Comparison of ENCODE assay signal across 8 cellular contexts in genomic region chr2:112054847-112055109, GRCh38. TPM values are rescaled to one million over a fixed set of nuclear protein-coding genes. Genes with fewer than 3 reads are reported as not detected.
A peak's percentile ranks its signal among the peaks of the same experiment; 100 is the strongest.
DNase-seq lines count a peak whose midpoint lies in the region; ATAC-seq and TF ChIP-seq lines count a peak whose summit lies in the region.
"Not testable (repeated sequence)": the region's sequence is repeated elsewhere in the genome, so short reads cannot be mapped to it uniquely, and the experiment has no call there.

No MANE protein-coding gene starts in this region.

- not testable (repeated sequence) for H3K27me3 ChIP-seq in CD4-positive, alpha-beta memory T cell (ENCODE audit: insufficient read depth, low read length); breast epithelium; left ventricle myocardium inferior (ENCODE audit: low read depth); neural progenitor cell

- not testable (repeated sequence) for H4K20me1 ChIP-seq in OCI-LY7 (ENCODE audit: insufficient read depth, low read length); neural progenitor cell (ENCODE audit: low read depth)

- H3K27ac ChIP-seq in CD4-positive, alpha-beta memory T cell (ENCODE audit: low read depth, low read length); OCI-LY7 (ENCODE audit: low read depth, low read length, poor library complexity, severe bottlenecking); neural progenitor cell: not testable (repeated sequence)
- H3K27ac ChIP-seq in breast epithelium (peak overlapping the region; percentile 92 to 97), left ventricle myocardium inferior (replicated peaks) (peak overlapping the region; percentile 99), substantia nigra (ENCODE audit: low read depth, low read length, poor library complexity, severe bottlenecking) (peak overlapping the region; percentile 88)

- not testable (repeated sequence) for H2AFZ ChIP-seq in OCI-LY7 (ENCODE audit: low read length); neural progenitor cell (replicated peaks)

- TF ChIP-seq CTCF in OCI-LY7 (conservative IDR thresholded peaks at IDR 0.05; ENCODE audit: low read length); breast epithelium (IDR thresholded peaks at IDR 0.05); left ventricle myocardium inferior (IDR thresholded peaks at IDR 0.05; ENCODE audit: borderline replicate concordance); neural progenitor cell (IDR thresholded peaks at IDR 0.05): not testable (repeated sequence)

- intact Hi-C loops in CD4-positive, alpha-beta memory T cell (cut with micrococcal nuclease), result loop anchor here (1.0 to 10.0 kb wide), 10 partner anchors 134 to 1836 kb away; partner anchors contain the start of genes ACTR3, ANAPC1, BCL2L11 and BUB1
- intact Hi-C loops in OCI-LY7 (cut with micrococcal nuclease; ENCODE audit: unreplicated experiment), result loop anchor here (1.0 to 5.0 kb wide), 4 partner anchors 103 to 530 kb away; partner anchors contain the start of genes CHCHD5 and ZC3H8
- intact Hi-C loops in breast epithelium (cut with DNase I; ENCODE audit: low total_unique reads); left ventricle myocardium inferior (cut with micrococcal nuclease): not testable (repeated sequence)

- not testable (repeated sequence) for TF ChIP-seq POLR2A in breast epithelium (IDR thresholded peaks at IDR 0.05)

- ATAC-seq in HG02678 (IDR thresholded peaks at IDR 0.05; ENCODE audit: unreplicated experiment), result peak; percentile 42

- peaks cover 20% of the 10 kb centered on the region for H3F3A ChIP-seq in neural progenitor cell (ENCODE audit: low read depth)

- H3K9ac ChIP-seq in neural progenitor cell, result not testable (repeated sequence)

- CTCF ChIA-PET in CD4-positive, alpha-beta memory T cell (lab: Charles Lee; ENCODE audit: partially characterized antibody), result interaction anchor here (0.6 to 6.0 kb wide), 5 partner anchors 8 to 379 kb away, joined by 3 to 37 read pairs (median 3); no protein-coding TSS in a partner anchor
- CTCF ChIA-PET in OCI-LY7 (lab: Charles Lee; ENCODE audit: unreplicated experiment), result not testable (repeated sequence)

- H3K79me2 ChIP-seq in OCI-LY7 (ENCODE audit: insufficient read depth, low read depth, low read length), result peaks cover 17% of the 10 kb centered on the region; the same call in 1 of the 2 replicates
- H3K79me2 ChIP-seq in neural progenitor cell (ENCODE audit: low read depth), result not testable (repeated sequence)

- peaks cover 13 to 22% of the 10 kb centered on the region in 2 donors for H3K36me3 Mint-ChIP-seq in CD4-positive, alpha-beta memory T cell
- H3K36me3 Mint-ChIP-seq in activated T-cell treated with anti-CD3 and anti-CD28 coated beads, Interleukin-2, amount 50 U/mL, for 24 hours (ENCODE audit: low read depth), result peaks cover 28% of the 10 kb centered on the region
- H3K36me3 Mint-ChIP-seq in neural progenitor cell, result peaks cover 14% of the 10 kb centered on the region

- H3K9me3 Mint-ChIP-seq in CD4-positive, alpha-beta memory T cell; activated T-cell treated with anti-CD3 and anti-CD28 coated beads, Interleukin-2, amount 50 U/mL, for 24 hours; neural progenitor cell: not testable (repeated sequence)

- peaks cover 35% of the 10 kb centered on the region for H3K4me1 ChIP-seq in CD4-positive, alpha-beta memory T cell (ENCODE audit: insufficient read depth, low read length)
- H3K4me1 ChIP-seq in OCI-LY7 (ENCODE audit: insufficient read depth, low read length, poor library complexity, severe bottlenecking) (peaks cover 35% of the 10 kb centered on the region), left ventricle myocardium inferior (peaks cover 43% of the 10 kb centered on the region)
- H3K4me1 ChIP-seq in breast epithelium, neural progenitor cell: not testable (repeated sequence)

- not testable (repeated sequence) for H3K4me2 ChIP-seq in OCI-LY7 (ENCODE audit: low read length); neural progenitor cell

- not testable (repeated sequence) for H3K9me3 ChIP-seq in CD4-positive, alpha-beta memory T cell (ENCODE audit: control insufficient read depth in 1 of 2, low read length in 2 of 2); OCI-LY7 (ENCODE audit: low read length); breast epithelium; left ventricle myocardium inferior (replicated peaks); neural progenitor cell (ENCODE audit: low read depth)

- not testable (repeated sequence) for H3K4me3 ChIP-seq in CD4-positive, alpha-beta memory T cell (ENCODE audit: low read length in 2 of 2)
- H3K4me3 ChIP-seq in OCI-LY7 (ENCODE audit: low read depth, low read length, poor library complexity, severe bottlenecking) (peak overlapping the region; percentile 82), breast epithelium (peak overlapping the region in 2 of 3 donors; percentile 90 to 92), left ventricle myocardium inferior (peak overlapping the region; percentile 91), neural progenitor cell (peak overlapping the region; percentile 77)

- BruUV-seq in OCI-LY7 (replicated peaks; lab: Mats Ljungman, UMichigan), result not testable (repeated sequence)

- POLR2A ChIA-PET in CD4-positive, alpha-beta memory T cell (lab: Charles Lee; ENCODE audit: partially characterized antibody), result interaction anchor here (0.6 to 2.0 kb wide), 14 partner anchors 9 to 1377 kb away, joined by 3 to 12 read pairs (median 6); partner anchors contain the start of genes ANAPC1, BCL2L11, BUB1 and CHCHD5
- POLR2A ChIA-PET in OCI-LY7 (lab: Charles Lee), result interaction anchor here (0.6 to 1.1 kb wide), 6 partner anchors 9 to 528 kb away, joined by 3 to 7 read pairs (median 3); partner anchors contain the start of gene ANAPC1

- H3K36me3 ChIP-seq in CD4-positive, alpha-beta memory T cell (ENCODE audit: insufficient read depth, low read length); OCI-LY7 (ENCODE audit: insufficient read depth, low read length); breast epithelium; left ventricle myocardium inferior; neural progenitor cell: not testable (repeated sequence)

- H3K27me3 Mint-ChIP-seq in CD4-positive, alpha-beta memory T cell; activated T-cell treated with anti-CD3 and anti-CD28 coated beads, Interleukin-2, amount 50 U/mL, for 24 hours; neural progenitor cell (ENCODE audit: insufficient read depth, low read depth): not testable (repeated sequence)

- peak in 1 of 5 donors; percentile 99 for DNase-seq in CD4-positive, alpha-beta memory T cell
- DNase-seq in OCI-LY7 (ENCODE audit: low spot score); activated T-cell treated with anti-CD3 and anti-CD28 coated beads, Interleukin-2, amount 50 U/mL, for 24 hours; breast epithelium (ENCODE audit: low spot score in 2 of 2); left ventricle myocardium inferior; neural progenitor cell (ENCODE audit: low spot score); substantia nigra (lab: John Stamatoyannopoulos, UW): not testable (repeated sequence)

- H3K4me1 Mint-ChIP-seq in CD4-positive, alpha-beta memory T cell, result peaks cover 36 to 51% (median 43%) of the 10 kb centered on the region in 4 donors
- peaks cover 42% of the 10 kb centered on the region for H3K4me1 Mint-ChIP-seq in activated T-cell treated with anti-CD3 and anti-CD28 coated beads, Interleukin-2, amount 50 U/mL, for 24 hours (ENCODE audit: low read depth)
- peaks cover 14% of the 10 kb centered on the region for H3K4me1 Mint-ChIP-seq in neural progenitor cell

- peak overlapping the region; percentile 84 to 96 (median 88) for H3K4me3 Mint-ChIP-seq in CD4-positive, alpha-beta memory T cell
- peak overlapping the region; percentile 82 for H3K4me3 Mint-ChIP-seq in activated T-cell treated with anti-CD3 and anti-CD28 coated beads, Interleukin-2, amount 50 U/mL, for 24 hours
- H3K4me3 Mint-ChIP-seq in neural progenitor cell, result peak overlapping the region; percentile 85

- H3K9me2 ChIP-seq in OCI-LY7 (ENCODE audit: insufficient read depth, low read length), result not testable (repeated sequence)

- H3K27ac Mint-ChIP-seq in CD4-positive, alpha-beta memory T cell, result peak overlapping the region in 6 of 7 donors; percentile 80 to 94 (median 92)
- H3K27ac Mint-ChIP-seq in activated T-cell treated with anti-CD3 and anti-CD28 coated beads, Interleukin-2, amount 50 U/mL, for 24 hours, result peak overlapping the region; percentile 94
- not testable (repeated sequence) for H3K27ac Mint-ChIP-seq in neural progenitor cell

RNA-seq across cellular contexts. Expression of gene TMEM87B, which starts 0.3 kb away (rescaled TPM):
- total RNA-seq in CD4-positive, alpha-beta memory T cell, result 10 to 100 TPM; 28.6 to 28.7 TPM
- 10 to 100 TPM; 12.5 to 15.1 TPM for polyA plus RNA-seq in CD4-positive, alpha-beta memory T cell
- 9.1 and 13.9 TPM in 2 replicates for total RNA-seq in OCI-LY7 (2014; rRNA removed; shearing (Covaris generic))
- total RNA-seq in OCI-LY7 (2022) (22.8 TPM in 2 replicates), breast epithelium (10 to 100 TPM; 16.2 to 52.0 (median 38.3) TPM), left ventricle myocardium inferior (5.7 TPM), neural progenitor cell (ENCODE audit: low replicate concordance) (16.0 and 34.4 TPM in 2 replicates)
